24 cellular contexts compared by ENCODE assay signal in genomic region chr2:241939541-241939940, GRCh38.
"Had no signal": no experiment of that assay in that cellular context is flagged by ENCODE, and none has a peak within 500 bp of the region (broad histone marks: within the 10 kb centered on the region; RNA-seq: fewer than 3 reads in every experiment).

No MANE protein-coding gene starts in this region.

- H3K27ac ChIP-seq: breast epithelium, coronary artery, epithelial cell of prostate, heart left ventricle, stomach, suprapubic skin, tibial nerve, uterus, VCaP had no signal

- H3K27me3 Mint-ChIP-seq: activated CD4-positive, alpha-beta T cell treated with anti-CD3 and anti-CD28 coated beads, Interleukin-2, amount 10 ng/mL, durations not matched to agents 7 days and 5 days; activated naive CD8-positive, alpha-beta T cell treated with anti-CD3 and anti-CD28 coated beads, Interleukin-2, amount 10 ng/mL, durations not matched to agents 7 days and 5 days; central memory CD8-positive, alpha-beta T cell; stimulated activated memory B cell treated with anti-CD40 and anti-IgM and Interleukin-4, amounts not matched to agents 10 μg/mL and 1 μg/mL and 100 μg/mL, for 72 hours had no signal

- ATAC-seq: activated CD4-positive, CD25-positive, alpha-beta regulatory T cell treated with anti-CD3 and anti-CD28 coated beads, Interleukin-2, amount 50 U/mL, for 24 hours; activated T-cell treated with anti-CD3 and anti-CD28 coated beads, Interleukin-2, amount 50 U/mL, for 72 hours; heart left ventricle; left ventricle myocardium superior; sciatic nerve; stimulated activated memory B cell treated with anti-CD40 and anti-IgM and Interleukin-4, amounts not matched to agents 10 μg/mL and 1 μg/mL and 100 μg/mL, for 72 hours had no signal

- H3K9me3 ChIP-seq: breast epithelium, stomach, suprapubic skin, tibial nerve, uterus had no signal

- H3K27me3 ChIP-seq: breast epithelium, suprapubic skin, tibial nerve, uterus had no signal

- H3K4me3 ChIP-seq: breast epithelium, coronary artery, heart left ventricle, stomach, suprapubic skin, tibial nerve, uterus had no signal

- H3K4me3 Mint-ChIP-seq: activated CD4-positive, alpha-beta T cell treated with anti-CD3 and anti-CD28 coated beads, Interleukin-2, amount 10 ng/mL, durations not matched to agents 7 days and 5 days; activated naive CD8-positive, alpha-beta T cell treated with anti-CD3 and anti-CD28 coated beads, Interleukin-2, amount 10 ng/mL, durations not matched to agents 7 days and 5 days; activated T-cell treated with anti-CD3 and anti-CD28 coated beads, Interleukin-2, amount 50 U/mL, for 72 hours; central memory CD8-positive, alpha-beta T cell; stimulated activated memory B cell treated with anti-CD40 and anti-IgM and Interleukin-4, amounts not matched to agents 10 μg/mL and 1 μg/mL and 100 μg/mL, for 72 hours; T-helper 2 cell treated with Interferon-gamma antibody and Interleukin-4, amounts not matched to agents 5 μg/mL and 100 μg/mL, for 36 hours had no signal

- H3K36me3 ChIP-seq: breast epithelium, heart left ventricle, stomach, suprapubic skin, tibial nerve, uterus had no signal

- H3K4me1 ChIP-seq: breast epithelium, heart left ventricle, stomach had no signal

- DNase-seq: activated CD4-positive, alpha-beta T cell treated with anti-CD3 and anti-CD28 coated beads, Interleukin-2, amount 10 ng/mL, durations not matched to agents 7 days and 5 days; activated CD8-positive, alpha-beta memory T cell treated with anti-CD3 and anti-CD28 coated beads, Interleukin-2, amount 50 U/mL, for 48 hours; activated effector memory CD4-positive, alpha-beta T cell treated with anti-CD3 and anti-CD28 coated beads, Interleukin-2, amount 50 U/mL, for 16 hours; activated naive CD8-positive, alpha-beta T cell treated with anti-CD3 and anti-CD28 coated beads, Interleukin-2, amount 10 ng/mL, durations not matched to agents 7 days and 5 days; activated T-cell treated with anti-CD3 and anti-CD28 coated beads, Interleukin-2, amount 50 U/mL, for 72 hours; amniotic stem cell; heart left ventricle; left ventricle myocardium superior; occipital lobe; small intestine; stimulated activated CD4-positive, alpha-beta T cell treated with anti-CD3 and anti-CD28 coated beads, Interleukin-2, amount 100 ng/mL, for 24 hours had no signal

- H3K27ac Mint-ChIP-seq: activated CD4-positive, alpha-beta T cell treated with anti-CD3 and anti-CD28 coated beads, Interleukin-2, amount 10 ng/mL, durations not matched to agents 7 days and 5 days; activated naive CD8-positive, alpha-beta T cell treated with anti-CD3 and anti-CD28 coated beads, Interleukin-2, amount 10 ng/mL, durations not matched to agents 7 days and 5 days; activated T-cell treated with anti-CD3 and anti-CD28 coated beads, Interleukin-2, amount 50 U/mL, for 72 hours; stimulated activated memory B cell treated with anti-CD40 and anti-IgM and Interleukin-4, amounts not matched to agents 10 μg/mL and 1 μg/mL and 100 μg/mL, for 72 hours; T-helper 2 cell treated with Interferon-gamma antibody and Interleukin-4, amounts not matched to agents 5 μg/mL and 100 μg/mL, for 36 hours had no signal
